ENCODE assay signal across 20 cellular contexts in genomic region chr11:70066628-70067027, GRCh38. TPM values are rescaled to one million over a fixed set of nuclear protein-coding genes. Genes with fewer than 3 reads are reported as not detected.
A peak's percentile ranks its signal among the peaks of the same experiment; 100 is the strongest.
DNase-seq lines count a peak whose midpoint lies in the region; ATAC-seq and TF ChIP-seq lines count a peak whose summit lies in the region.
"Had no signal": no experiment of that assay in that cellular context is flagged by ENCODE, and none has a peak within 500 bp of the region (broad histone marks: within the 10 kb centered on the region; RNA-seq: fewer than 3 reads in every experiment).

No MANE protein-coding gene starts in this region.

- no peak for TF ChIP-seq RAD21 in SK-N-SH (IDR thresholded peaks at IDR 0.05; ENCODE audit: low read length)

- H3K9me3 Mint-ChIP-seq in type B pancreatic cell, result no peaks in the 10 kb centered on the region

- H3K4me1 Mint-ChIP-seq in type B pancreatic cell (ENCODE audit: unreplicated experiment), result peaks cover 33% of the 10 kb centered on the region
- H3K4me1 Mint-ChIP-seq: CD4-positive, alpha-beta memory T cell had no signal

- H3K36me3 ChIP-seq in SK-N-SH (replicated peaks in 1 of 2; ENCODE audit: control insufficient read depth in 1 of 2, insufficient read depth in 2 of 2, low read length in 1 of 2) (no peaks in the 10 kb centered on the region), PC-9 (ENCODE audit: low read depth) (no peaks in the 10 kb centered on the region)
- H3K36me3 ChIP-seq: BE2C had no signal

- no peak overlapping the region for H3K27ac Mint-ChIP-seq in type B pancreatic cell
- H3K27ac Mint-ChIP-seq: CD4-positive, alpha-beta memory T cell had no signal

- H4K20me1 ChIP-seq in SK-N-SH (ENCODE audit: insufficient read depth) (no peaks in the 10 kb centered on the region), PC-9 (ENCODE audit: insufficient read depth) (no peaks in the 10 kb centered on the region)

- WGBS in SK-N-SH (ENCODE audit: low lambda C conversion rate), result 59% methylated on average over 8 of the region's 13 CpGs

- H3K9me3 ChIP-seq in SK-N-SH (no peaks in the 10 kb centered on the region), PC-9 (ENCODE audit: insufficient read depth, low read depth) (no peaks in the 10 kb centered on the region)
- H3K9me3 ChIP-seq: BE2C had no signal

- peaks cover 12% of the 10 kb centered on the region for H3K27me3 Mint-ChIP-seq in type B pancreatic cell

- H2AFZ ChIP-seq in SK-N-SH (ENCODE audit: low read depth) (no peak overlapping the region), PC-9 (no peak overlapping the region)

- DNase-seq in SK-N-SH, result peak; percentile 13
- DNase-seq in PC-9, result no peak
- peak; percentile 42 for DNase-seq in islet precursor cell
- peak; percentile 67 for DNase-seq in type B pancreatic cell (ENCODE audit: extremely low spot score, unreplicated experiment)
- no peak for DNase-seq in H4 (ENCODE audit: low spot score)
- DNase-seq in stimulated activated naive CD4-positive, alpha-beta T cell (lab: John Stamatoyannopoulos, UW), result no peak
- DNase-seq: BE2C; CD4-positive, alpha-beta memory T cell; DMS79 treated with DMSO at 0.1 percent for 48 hours; NCI-H1436 treated with DMSO at 0.1 percent for 48 hours; NCI-H2081; NCI-H82; Right ventricle myocardium superior had no signal

- no peak overlapping the region for H3K9ac ChIP-seq in SK-N-SH
- H3K9ac ChIP-seq: KMS-11 had no signal

- H3K27me3 ChIP-seq in SK-N-SH (ENCODE audit: insufficient read depth) (no peaks in the 10 kb centered on the region; the same call in 1 of the 2 replicates), PC-9 (ENCODE audit: insufficient read depth, low read depth) (no peaks in the 10 kb centered on the region)

- BruUV-seq in PC-9 (replicated peaks; lab: Mats Ljungman, UMichigan), result no TSS peak

- no peak for ATAC-seq in SK-N-SH treated with all-trans-retinoic acid at 6 μM for 48 hours
- no peak for ATAC-seq in GM21515 (IDR thresholded peaks at IDR 0.05; ENCODE audit: unreplicated experiment)
- ATAC-seq: Panc1 had no signal

- H3K4me1 ChIP-seq in SK-N-SH (ENCODE audit: control insufficient read depth in 1 of 2, insufficient read depth in 2 of 2, low read depth in 1 of 2, low read length in 1 of 2) (peaks cover 0 to 5% of the 10 kb centered on the region in 2 experiments; a peak in 1 of 4 replicates), PC-9 (replicated peaks; ENCODE audit: insufficient read depth) (peaks cover 97% of the 10 kb centered on the region)
- H3K4me1 ChIP-seq: BE2C had no signal

- peaks cover 3% of the 10 kb centered on the region for H3K36me3 Mint-ChIP-seq in type B pancreatic cell
- H3K36me3 Mint-ChIP-seq: CD4-positive, alpha-beta memory T cell had no signal

- no peak overlapping the region for H3K4me2 ChIP-seq in SK-N-SH
- peak overlapping the region; percentile 81 for H3K4me2 ChIP-seq in PC-9
- H3K4me2 ChIP-seq: KMS-11 had no signal

- H3F3A ChIP-seq in SK-N-SH (replicated peaks; ENCODE audit: insufficient read depth) (no peaks in the 10 kb centered on the region), PC-9 (ENCODE audit: insufficient read depth, low read depth) (peaks cover 67% of the 10 kb centered on the region)

- POLR2A ChIA-PET in SK-N-SH (lab: Yijun Ruan, JAX) (no interaction called here), PC-9 (lab: Charles Lee; ENCODE audit: unreplicated experiment) (no interaction called here)

- H3K27ac ChIP-seq in SK-N-SH (ENCODE audit: low read depth in 2 of 2, low read length in 1 of 2) (no peak overlapping the region), PC-9 (peak overlapping the region; percentile 86)
- H3K27ac ChIP-seq: 22Rv1, KMS-11 had no signal

- intact Hi-C loops in PC-9 (cut with micrococcal nuclease; ENCODE audit: unreplicated experiment), result loop anchor here (2.0 to 10.0 kb wide), 4 partner anchors 14 to 122 kb away; no protein-coding TSS in a partner anchor

- TF ChIP-seq EP300 in SK-N-SH (IDR thresholded peaks at IDR 0.05; ENCODE audit: borderline replicate concordance in 1 of 2, low read depth in 1 of 2, low read length in 1 of 2), result no peak

- no peaks in the 10 kb centered on the region for H3K79me2 ChIP-seq in SK-N-SH (ENCODE audit: insufficient read depth)
- H3K79me2 ChIP-seq in PC-9 (ENCODE audit: low read depth), result peaks cover 9% of the 10 kb centered on the region; the same call in 1 of the 2 replicates

- CTCF ChIA-PET in SK-N-SH (lab: Yijun Ruan, JAX) (no interaction called here), PC-9 (lab: Charles Lee) (interaction anchor here (0.6 kb wide), 2 partner anchors 83 to 206 kb away, joined by 3 to 8 read pairs; no protein-coding TSS in a partner anchor)

- H3K9me2 ChIP-seq in SK-N-SH (no peaks in the 10 kb centered on the region), PC-9 (ENCODE audit: insufficient read depth) (no peaks in the 10 kb centered on the region)

- no peak overlapping the region for H3K4me3 Mint-ChIP-seq in type B pancreatic cell
- H3K4me3 Mint-ChIP-seq: CD4-positive, alpha-beta memory T cell had no signal

- H3K4me3 ChIP-seq in SK-N-SH (ENCODE audit: low read depth in 2 of 2, low read length in 1 of 2), result no peak overlapping the region
- no peak overlapping the region for H3K4me3 ChIP-seq in PC-9

- TF ChIP-seq CTCF in SK-N-SH (IDR thresholded peaks at IDR 0.05) (no peak), PC-9 (conservative IDR thresholded peaks at IDR 0.05) (no peak), type B pancreatic cell (conservative IDR thresholded peaks at IDR 0.05) (no peak)

TF ChIP-seq in SK-N-SH, 30 proteins besides CTCF, POLR2A, EP300 and RAD21:
- TF ChIP-seq MEF2A (IDR thresholded peaks at IDR 0.05; ENCODE audit: borderline replicate concordance, low read depth) (no peak), TEAD4 (IDR thresholded peaks at IDR 0.05; ENCODE audit: borderline replicate concordance, insufficient read depth) (no peak), FOSL2 (IDR thresholded peaks at IDR 0.05; ENCODE audit: borderline replicate concordance, low read depth) (no peak), SIN3A (IDR thresholded peaks at IDR 0.05; ENCODE audit: borderline replicate concordance, low read depth, low read length) (no peak), RCOR1 (IDR thresholded peaks at IDR 0.05; ENCODE audit: low read length) (no peak), TCF12 (IDR thresholded peaks at IDR 0.05) (no peak)

TF ChIP-seq in SK-N-SH treated with all-trans-retinoic acid at 6 μM for 48 hours, 23 proteins besides CTCF, POLR2A, EP300 and RAD21:
- no peak for TF ChIP-seq ZNF565 (CRISPR knock-in tag; conservative IDR thresholded peaks at IDR 0.05; ENCODE audit: low read depth)
- TF ChIP-seq ZNF8 (CRISPR knock-in tag; IDR thresholded peaks at IDR 0.05), result no peak
TF ChIP-seq in SK-N-SH treated with all-trans-retinoic acid at 6 μM for 48 hours: peak in this region for 0.

RNA-seq across cellular contexts. Expression of gene ANO1, which starts 11.5 kb away (rescaled TPM):
- not detected in 2 replicates for polyA plus RNA-seq in SK-N-SH (2012; rRNA removed)
- polyA plus RNA-seq in SK-N-SH (2012; cell fraction: cytosol; rRNA removed), result not detected in 2 replicates
- not detected in 2 replicates for polyA plus RNA-seq in SK-N-SH (2012; cell fraction: nucleus; rRNA removed)
- 107 and 114 TPM in 2 replicates for total RNA-seq in PC-9 (2021)
- 14.9 and 29.2 TPM in 2 replicates for total RNA-seq in type B pancreatic cell (ENCODE audit: low replicate concordance)
- total RNA-seq in H4 (2014; rRNA removed; shearing (Covaris generic)), result 0.37 TPM in 1 of 2 replicates, not detected in the other
- total RNA-seq: CD4-positive, alpha-beta memory T cell; G401; M059J had no signal
- polyA plus RNA-seq: CD4-positive, alpha-beta memory T cell had no signal

Comparison
In these comparisons a context has a peak if more than half of its experiments do, and no peak if none do; other contexts are left out.
1. DNase-seq: peak in SK-N-SH (single experiment), islet precursor cell (single experiment) and type B pancreatic cell (single experiment); none in PC-9 (0 of 2), H4 (single experiment) and stimulated activated naive CD4-positive, alpha-beta T cell (0 of 6).
2. RNA of gene ANO1, which starts 11.5 kb away (total RNA-seq): 107 to 114 TPM in PC-9 and 14.9 to 29.2 TPM in type B pancreatic cell; 0.37 TPM in H4; every median in the first group is over 10 times any median in the second.